ENCODE assay signal across 31 cellular contexts in genomic region chr13:30874111-30874510, GRCh38. TPM values are rescaled to one million over a fixed set of nuclear protein-coding genes. Genes with fewer than 3 reads are reported as not detected.
A peak's percentile ranks its signal among the peaks of the same experiment; 100 is the strongest.
DNase-seq lines count a peak whose midpoint lies in the region; ATAC-seq and TF ChIP-seq lines count a peak whose summit lies in the region.
"Had no signal": no experiment of that assay in that cellular context is flagged by ENCODE, and none has a peak within 500 bp of the region (broad histone marks: within the 10 kb centered on the region; RNA-seq: fewer than 3 reads in every experiment).

No MANE protein-coding gene starts in this region.

- no peak for TF ChIP-seq CTCF in nephron progenitor cell (IDR thresholded peaks at IDR 0.05)
- TF ChIP-seq CTCF in uterus (IDR thresholded peaks at IDR 0.05) = no peak

- no peak for TF ChIP-seq POLR2A in uterus (IDR thresholded peaks at IDR 0.05)

- H3K27me3 ChIP-seq in ectodermal cell (ENCODE audit: control insufficient read depth, insufficient read depth, low read length, poor library complexity, severe bottlenecking) (no peaks in the 10 kb centered on the region), uterus (no peaks in the 10 kb centered on the region)
- H3K27me3 ChIP-seq: adrenal gland, cardiac muscle cell, gastroesophageal sphincter, ovary, Peyer's patch, SJCRH30, upper lobe of left lung had no signal

- H3K9me3 ChIP-seq in ectodermal cell (ENCODE audit: control insufficient read depth, low read length) (no peaks in the 10 kb centered on the region), uterus (no peaks in the 10 kb centered on the region)
- H3K9me3 ChIP-seq: adrenal gland, gastroesophageal sphincter, ovary, Peyer's patch, SJCRH30, upper lobe of left lung had no signal

- H3K27ac Mint-ChIP-seq in nephron progenitor cell = peak overlapping the region; percentile 57
- no peak overlapping the region for H3K27ac Mint-ChIP-seq in activated CD8-positive, alpha-beta T cell treated with anti-CD3 and anti-CD28 coated beads, Interleukin-2, amount 10 ng/mL, durations not matched to agents 7 days and 5 days
- H3K27ac Mint-ChIP-seq: stimulated activated naive CD8-positive, alpha-beta T cell treated with anti-CD3 and anti-CD28 coated beads, Interleukin-15, Interleukin-2, amounts not matched to agents 100 ng/mL and 50 ng/mL, for 24 hours had no signal

- H3K4me1 Mint-ChIP-seq in nephron progenitor cell = peaks cover 68% of the 10 kb centered on the region
- no peaks in the 10 kb centered on the region for H3K4me1 Mint-ChIP-seq in activated CD8-positive, alpha-beta T cell treated with anti-CD3 and anti-CD28 coated beads, Interleukin-2, amount 10 ng/mL, durations not matched to agents 7 days and 5 days (ENCODE audit: low read depth)
- H3K4me1 Mint-ChIP-seq: CD8-positive, alpha-beta memory T cell had no signal

- H3K4me1 ChIP-seq in ectodermal cell (ENCODE audit: control insufficient read depth, insufficient read depth, low read length) (peaks cover 39% of the 10 kb centered on the region), uterus (peaks cover 0 to 20% of the 10 kb centered on the region in 2 donors)

- no peak for ATAC-seq in GM21528 (IDR thresholded peaks at IDR 0.05; ENCODE audit: low FRiP score, unreplicated experiment)
- no peak for ATAC-seq in activated CD8-positive, alpha-beta T cell treated with anti-CD3 and anti-CD28 coated beads, Interleukin-2, amount 10 ng/mL, durations not matched to agents 7 days and 5 days
- ATAC-seq: gastroesophageal sphincter, right cardiac atrium had no signal

- peak; percentile 26 for DNase-seq in activated CD8-positive, alpha-beta memory T cell treated with anti-CD3 and anti-CD28 coated beads for 24 hours
- DNase-seq in activated CD8-positive, alpha-beta memory T cell treated with anti-CD3 and anti-CD28 coated beads, Interleukin-2, amount 50 U/mL, for 4 hours = no peak
- DNase-seq in nephron progenitor cell (no peak), uterus (no peak), GF-D8 (lab: John Stamatoyannopoulos, UW) (no peak)
- DNase-seq in activated CD8-positive, alpha-beta T cell treated with anti-CD3 and anti-CD28 coated beads, Interleukin-2, amount 10 ng/mL, durations not matched to agents 7 days and 5 days = no peak
- DNase-seq: activated CD4-positive, alpha-beta T cell treated with anti-CD3 and anti-CD28 coated beads, Interleukin-2, amount 50 U/mL, for 48 hours; activated effector memory CD4-positive, alpha-beta T cell treated with anti-CD3 and anti-CD28 coated beads, Interleukin-2, amount 50 U/mL, for 16 hours; activated T-cell treated with anti-CD3 and anti-CD28 coated beads for 4 hours; adrenal gland; AML-193; CD8-positive, alpha-beta memory T cell; NCI-H510A; ovary; Peyer's patch; right cardiac atrium; SJCRH30; T-helper 2 cell; upper lobe of left lung had no signal

- H3K27ac ChIP-seq in ectodermal cell (ENCODE audit: insufficient read depth, low read depth, low read length, poor library complexity, severe bottlenecking) (peak overlapping the region; percentile 89), uterus (peak overlapping the region; percentile 81 to 91)
- H3K27ac ChIP-seq: cardiac muscle cell, SJCRH30, upper lobe of left lung, VCaP had no signal

- intact Hi-C loops in uterus (cut with DNase I; ENCODE audit: low total_unique reads) = no loop called here

- H3K36me3 Mint-ChIP-seq in nephron progenitor cell (ENCODE audit: low read depth) = no peaks in the 10 kb centered on the region
- H3K36me3 Mint-ChIP-seq in activated CD8-positive, alpha-beta T cell treated with anti-CD3 and anti-CD28 coated beads, Interleukin-2, amount 10 ng/mL, durations not matched to agents 7 days and 5 days (ENCODE audit: low read depth) = no peaks in the 10 kb centered on the region
- H3K36me3 Mint-ChIP-seq: CD8-positive, alpha-beta memory T cell had no signal

- H3K4me3 ChIP-seq in ectodermal cell (ENCODE audit: insufficient read depth, low read depth, low read length) (no peak overlapping the region), uterus (no peak overlapping the region)
- H3K4me3 ChIP-seq: adrenal gland, cardiac muscle cell, gastroesophageal sphincter, lung, ovary, Peyer's patch, SJCRH30, upper lobe of left lung had no signal

- H3K27me3 Mint-ChIP-seq in nephron progenitor cell (ENCODE audit: low read depth, poor library complexity) = peaks cover 5% of the 10 kb centered on the region
- H3K27me3 Mint-ChIP-seq in activated CD8-positive, alpha-beta T cell treated with anti-CD3 and anti-CD28 coated beads, Interleukin-2, amount 10 ng/mL, durations not matched to agents 7 days and 5 days (ENCODE audit: low read depth) = peaks cover 18% of the 10 kb centered on the region

- no peaks in the 10 kb centered on the region for H3K36me3 ChIP-seq in ectodermal cell (ENCODE audit: control insufficient read depth, insufficient read depth, low read length)
- H3K36me3 ChIP-seq in uterus = no peaks in the 10 kb centered on the region
- H3K36me3 ChIP-seq: adrenal gland, cardiac muscle cell, gastroesophageal sphincter, ovary, Peyer's patch, upper lobe of left lung had no signal

- POLR2A ChIA-PET in activated CD8-positive, alpha-beta T cell treated with anti-CD3 and anti-CD28 coated beads, Interleukin-2, amount 10 ng/mL, durations not matched to agents 7 days and 5 days (lab: Charles Lee) = no interaction called here

- CTCF ChIA-PET in activated CD8-positive, alpha-beta T cell treated with anti-CD3 and anti-CD28 coated beads, Interleukin-2, amount 10 ng/mL, durations not matched to agents 7 days and 5 days (lab: Charles Lee) = interaction anchor here (1.3 kb wide), 1 partner anchor 8 kb away, joined by 4 read pairs; no protein-coding TSS in a partner anchor

- no peaks in the 10 kb centered on the region for H3K9me3 Mint-ChIP-seq in nephron progenitor cell
- no peaks in the 10 kb centered on the region for H3K9me3 Mint-ChIP-seq in activated CD8-positive, alpha-beta T cell treated with anti-CD3 and anti-CD28 coated beads, Interleukin-2, amount 10 ng/mL, durations not matched to agents 7 days and 5 days (ENCODE audit: insufficient read depth)
- H3K9me3 Mint-ChIP-seq: CD8-positive, alpha-beta memory T cell; stimulated activated naive CD8-positive, alpha-beta T cell treated with anti-CD3 and anti-CD28 coated beads, Interleukin-15, Interleukin-2, amounts not matched to agents 100 ng/mL and 50 ng/mL, for 24 hours had no signal

- no peak overlapping the region for H3K4me3 Mint-ChIP-seq in nephron progenitor cell
- no peak overlapping the region for H3K4me3 Mint-ChIP-seq in activated CD8-positive, alpha-beta T cell treated with anti-CD3 and anti-CD28 coated beads, Interleukin-2, amount 10 ng/mL, durations not matched to agents 7 days and 5 days
- H3K4me3 Mint-ChIP-seq: CD8-positive, alpha-beta memory T cell; stimulated activated naive CD8-positive, alpha-beta T cell treated with anti-CD3 and anti-CD28 coated beads, Interleukin-15, Interleukin-2, amounts not matched to agents 100 ng/mL and 50 ng/mL, for 24 hours had no signal

- WGBS in ectodermal cell, 2 experiments = 62 to 71% methylated on average over 6 of the region's 6 CpGs

RNA-seq across cellular contexts. Expression of gene MEDAG, which starts 32.0 kb away (rescaled TPM):
- 0.28 TPM for polyA plus RNA-seq in ectodermal cell (2013, experiment 1 of 4)
- polyA plus RNA-seq in ectodermal cell (2013, experiment 2 of 4) = not detected
- polyA plus RNA-seq in ectodermal cell (2013, experiment 3 of 4) = not detected
- 0.32 TPM for polyA plus RNA-seq in ectodermal cell (2013, experiment 4 of 4)
- total RNA-seq in uterus = 10 to 100 TPM; 16.5 to 45.9 (median 19.1) TPM
- not detected for total RNA-seq in activated CD8-positive, alpha-beta T cell treated with anti-CD3 and anti-CD28 coated beads, Interleukin-2, amount 10 ng/mL, durations not matched to agents 7 days and 5 days
- total RNA-seq: A172; CD8-positive, alpha-beta memory T cell had no signal
- polyA plus RNA-seq: cardiac muscle cell; CD8-positive, alpha-beta memory T cell had no signal

RNA-seq across cellular contexts. Expression of gene TEX26, which starts 58.3 kb away (rescaled TPM):
- not detected for polyA plus RNA-seq in ectodermal cell (2013, experiment 1 of 4)
- polyA plus RNA-seq in ectodermal cell (2013, experiment 2 of 4) = 0.46 TPM
- polyA plus RNA-seq in ectodermal cell (2013, experiment 3 of 4) = not detected
- 0.20 TPM for polyA plus RNA-seq in ectodermal cell (2013, experiment 4 of 4)
- total RNA-seq in uterus = 1 to 10 TPM in 1 of 4 donors, not detected in 3; 1.2 TPM
- not detected for total RNA-seq in activated CD8-positive, alpha-beta T cell treated with anti-CD3 and anti-CD28 coated beads, Interleukin-2, amount 10 ng/mL, durations not matched to agents 7 days and 5 days
- total RNA-seq: A172; cardiac muscle cell; CD8-positive, alpha-beta memory T cell; dermis microvascular lymphatic vessel endothelial cell; kidney epithelial cell; M059J; myocyte; ovary; Peyer's patch; right cardiac atrium; SJCRH30 had no signal
- polyA plus RNA-seq: cardiac muscle cell; CD8-positive, alpha-beta memory T cell had no signal

Comparison
In these comparisons a context has a peak if more than half of its experiments do, and no peak if none do; other contexts are left out.
1. RNA of gene MEDAG, which starts 32.0 kb away (total RNA-seq): 16.5 to 45.9 TPM in uterus; not detected in activated CD8-positive, alpha-beta T cell treated with anti-CD3 and anti-CD28 coated beads, Interleukin-2, amount 10 ng/mL, durations not matched to agents 7 days and 5 days; every median in the first group is over 10 times any median in the second.